In the genomic region with DNA sequence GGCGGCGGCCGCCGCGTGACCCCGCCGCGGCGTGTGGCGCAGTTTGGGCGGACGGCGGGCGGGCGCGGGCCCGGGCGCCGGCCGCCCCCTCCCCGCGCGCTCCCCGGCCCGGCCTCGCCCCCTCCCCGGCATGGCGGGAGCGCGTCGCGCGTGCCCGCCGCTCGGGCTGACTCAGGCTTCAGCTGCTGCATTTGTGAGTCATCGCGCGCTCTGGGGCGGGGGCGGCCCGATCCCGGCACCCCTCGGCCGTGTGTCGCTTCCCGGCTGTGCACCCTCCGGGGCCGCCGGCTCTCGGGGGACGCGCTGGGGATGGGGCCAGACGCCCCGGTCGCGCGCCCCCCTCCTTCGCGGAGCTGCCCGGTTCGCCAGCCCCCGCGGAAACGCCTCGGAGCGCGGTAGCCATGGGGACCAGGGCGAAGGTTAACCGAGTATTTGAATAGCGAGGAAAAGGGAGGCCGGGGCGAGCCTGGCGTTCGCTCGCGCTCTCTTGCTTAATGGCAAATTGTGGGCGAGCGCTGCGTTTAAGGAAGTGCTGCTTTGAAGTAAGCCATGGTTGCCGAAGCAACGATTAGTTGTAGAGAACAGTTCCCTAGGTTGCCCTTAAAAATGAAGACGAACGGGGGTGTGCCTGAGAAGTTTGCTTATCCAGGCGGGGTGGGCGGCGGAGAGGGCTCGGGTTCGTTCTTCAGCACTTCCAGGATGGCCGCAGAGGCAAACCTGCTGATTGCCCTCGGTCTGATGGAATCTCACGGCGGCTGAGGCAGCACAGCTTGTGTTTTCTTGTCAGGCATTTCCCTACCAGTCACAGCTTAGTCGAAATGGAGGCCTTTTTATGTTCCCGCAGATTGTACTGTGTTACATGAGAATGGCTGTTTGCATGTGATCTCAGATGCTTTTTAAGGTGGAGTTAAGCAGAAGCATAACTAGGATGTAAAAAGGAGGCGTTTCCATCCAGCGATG, we compare ENCODE assay signal across 8 cellular contexts. TPM values are rescaled to one million over a fixed set of nuclear protein-coding genes. Genes with fewer than 3 reads are reported as not detected.
A peak's percentile ranks its signal among the peaks of the same experiment; 100 is the strongest.
DNase-seq lines count a peak whose midpoint lies in the region; ATAC-seq and TF ChIP-seq lines count a peak whose summit lies in the region.

No MANE protein-coding gene starts in this region.

- ATAC-seq in GM21529 (IDR thresholded peaks at IDR 0.05; ENCODE audit: unreplicated experiment) (peak; percentile 22), HG03378 (IDR thresholded peaks at IDR 0.05; ENCODE audit: unreplicated experiment) (no peak)

- H3K36me3 ChIP-seq in KOPT-K1 (ENCODE audit: insufficient read depth, low read length) (peaks cover 51% of the 10 kb centered on the region), skeletal muscle tissue (ENCODE audit: control insufficient read depth in 3 of 3, insufficient read depth in 3 of 3, low read length in 3 of 3) (peaks cover 43 to 50% (median 46%) of the 10 kb centered on the region in 3 donors)

- peak overlapping the region; percentile 89 for H3K4me3 Mint-ChIP-seq in MCF 10A (ENCODE audit: unreplicated experiment)

- no peaks in the 10 kb centered on the region for H3K27me3 Mint-ChIP-seq in MCF 10A (ENCODE audit: insufficient read depth, unreplicated experiment)

- H3K9me3 Mint-ChIP-seq in MCF 10A (ENCODE audit: unreplicated experiment) = no peaks in the 10 kb centered on the region

- TSS peak; percentile 45 for BruUV-seq in MCF 10A (replicated peaks; lab: Mats Ljungman, UMichigan)

- peak overlapping the region; percentile 91 for H3K4me3 ChIP-seq in WI38 (ENCODE audit: low read depth, low read length)
- H3K4me3 ChIP-seq in skeletal muscle tissue (ENCODE audit: low read length in 3 of 3) = peak overlapping the region; percentile 86 to 93 (median 89)

- H3K27ac ChIP-seq in KOPT-K1 (ENCODE audit: low read depth, low read length, poor library complexity, severe bottlenecking) = peak overlapping the region; percentile 100
- peak overlapping the region; percentile 100 for H3K27ac ChIP-seq in skeletal muscle tissue (ENCODE audit: low read depth, low read length)

- H3K9me3 ChIP-seq in KOPT-K1 (ENCODE audit: insufficient read depth, low read length, poor library complexity, severe bottlenecking) (no peaks in the 10 kb centered on the region), skeletal muscle tissue (ENCODE audit: control insufficient read depth in 3 of 3, low read length in 3 of 3) (no peaks in the 10 kb centered on the region)

- TF ChIP-seq CTCF in WI38 (IDR thresholded peaks at IDR 0.05; ENCODE audit: low read depth, low read length) (no peak), MCF 10A (IDR thresholded peaks at IDR 0.05; ENCODE audit: unreplicated experiment) (no peak)

- DNase-seq in D341Med (ENCODE audit: low spot score) (peak; percentile 83), MCF 10A (ENCODE audit: unreplicated experiment) (peak; percentile 74), iPS-NIHi7 (ENCODE audit: extremely low spot score) (peak; percentile 71)

- H3K27ac Mint-ChIP-seq in MCF 10A (ENCODE audit: low read depth, unreplicated experiment) = peak overlapping the region; percentile 97

- no peaks in the 10 kb centered on the region for H3K27me3 ChIP-seq in skeletal muscle tissue (ENCODE audit: control insufficient read depth in 3 of 3, insufficient read depth in 3 of 3, low read length in 3 of 3)

- peaks cover 57% of the 10 kb centered on the region for H3K36me3 Mint-ChIP-seq in MCF 10A (ENCODE audit: insufficient read depth, unreplicated experiment)

- intact Hi-C loops in MCF 10A (cut with micrococcal nuclease) = loop anchor here (2.0 kb wide), 1 partner anchor 56 kb away; no protein-coding TSS in a partner anchor

- POLR2A ChIA-PET in MCF 10A (lab: Yijun Ruan, JAX) = interaction anchor here (0.6 to 5.9 kb wide), 28 partner anchors 9 to 235 kb away, joined by 3 to 49 read pairs (median 7); a partner anchor contains a TSS

- H3K4me1 ChIP-seq in skeletal muscle tissue (ENCODE audit: control insufficient read depth in 3 of 3, insufficient read depth in 3 of 3, low read length in 3 of 3) = peaks cover 15 to 26% (median 26%) of the 10 kb centered on the region in 3 donors

- peaks cover 15% of the 10 kb centered on the region for H3K4me1 Mint-ChIP-seq in MCF 10A (ENCODE audit: insufficient read depth, unreplicated experiment)

- H3K9ac ChIP-seq in skeletal muscle tissue (ENCODE audit: low read depth in 1 of 3, low read length in 3 of 3) = peak overlapping the region; percentile 97 to 99 (median 98)

- CTCF ChIA-PET in MCF 10A (lab: Yijun Ruan, JAX) = interaction anchor here (0.6 to 5.3 kb wide), 6 partner anchors 21 to 230 kb away, joined by 3 to 36 read pairs (median 4); no protein-coding TSS in a partner anchor

RNA-seq across cellular contexts. Expression of a gene that starts 0.9 kb away (rescaled TPM):
- total RNA-seq in MCF 10A (2022) (149 and 327 TPM in 2 replicates), skeletal muscle tissue (84.5 TPM)

RNA-seq across cellular contexts. Expression of a gene that starts 50.3 kb away (rescaled TPM):
- 102 and 130 TPM in 2 replicates for total RNA-seq in MCF 10A (2022)
- total RNA-seq in skeletal muscle tissue = 59.5 TPM
